ENCODE assay signal across 9 cellular contexts in the genomic region with DNA sequence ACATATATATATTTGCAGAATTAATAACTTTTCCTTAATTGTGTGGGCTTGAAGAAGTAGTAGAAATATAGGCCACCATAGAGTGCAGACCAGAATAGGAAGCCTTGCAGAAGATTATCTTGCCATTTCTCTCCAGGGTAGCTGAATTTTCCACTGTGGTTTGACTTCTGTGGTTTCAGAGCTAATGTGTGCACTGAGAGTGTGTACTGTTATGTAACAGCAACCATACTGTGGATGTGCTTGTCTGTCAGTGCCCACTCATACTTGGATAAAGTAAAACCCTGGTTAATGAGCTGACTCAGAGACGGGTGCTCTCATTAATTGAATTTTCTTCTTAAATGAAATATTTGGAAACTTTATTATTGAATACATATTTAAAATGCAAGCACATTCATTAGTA. TPM values are rescaled to one million over a fixed set of nuclear protein-coding genes. Genes with fewer than 3 reads are reported as not detected.
DNase-seq lines count a peak whose midpoint lies in the region; ATAC-seq, FAIRE-seq and TF ChIP-seq lines count a peak whose summit lies in the region.
"Had no signal": no experiment of that assay in that cellular context is flagged by ENCODE, and none has a peak within 500 bp of the region (broad histone marks: within the 10 kb centered on the region; RNA-seq: fewer than 3 reads in every experiment).

No MANE protein-coding gene starts in this region.

- H2AFZ ChIP-seq in HepG2 (ENCODE audit: low read length): no peak overlapping the region

- H3K9me3 ChIP-seq in HepG2 (ENCODE audit: low read length): no peaks in the 10 kb centered on the region

- 95% methylated on average over 1 of the region's 1 CpG for WGBS in HepG2 (ENCODE audit: low lambda C conversion rate)

- H3K9ac ChIP-seq in HepG2 (ENCODE audit: insufficient read depth, low read depth, low read length): no peak overlapping the region

- no peak for TF ChIP-seq CTCF in HepG2 (CRISPR knock-in tag; IDR thresholded peaks at IDR 0.05)

- H3K27me3 ChIP-seq in HepG2 (ENCODE audit: control insufficient read depth in 1 of 2, insufficient read depth in 2 of 2, low read length in 2 of 2): no peaks in the 10 kb centered on the region

- CTCF ChIA-PET in HepG2 (lab: Yijun Ruan, JAX; ENCODE audit: low intra/inter-chr PET ratio, low total read pairs): no interaction called here

- no TSS peak for BruUV-seq in HepG2 (replicated peaks; lab: Mats Ljungman, UMichigan)

- peaks cover 11% of the 10 kb centered on the region for H3K4me1 ChIP-seq in HepG2 (ENCODE audit: insufficient read depth, low read length)

- POLR2A ChIA-PET in HepG2 (lab: Yijun Ruan, JAX): no interaction called here

- TF ChIP-seq POLR2A in HepG2 (IDR thresholded peaks at IDR 0.05; ENCODE audit: insufficient read depth in 1 of 2, low read depth in 2 of 2, low read length in 2 of 2): no peak

- TF ChIP-seq EP300 in HepG2 (IDR thresholded peaks at IDR 0.05; ENCODE audit: low read depth in 2 of 2, low read length in 2 of 2) (no peak), HepG2 (CRISPR knock-in tag; IDR thresholded peaks at IDR 0.05; ENCODE audit: borderline replicate concordance) (no peak)

- peak; percentile 90 for FAIRE-seq in GM18507 (lab: Jason Lieb, UNC)
- FAIRE-seq in HepG2 (lab: Jason Lieb, UNC): no peak
- FAIRE-seq: K562 had no signal

- peak; percentile 98 for ATAC-seq in GM21786 (IDR thresholded peaks at IDR 0.05; ENCODE audit: unreplicated experiment)
- ATAC-seq in left colon: no peak
- ATAC-seq in HepG2: no peak
- ATAC-seq: K562 had no signal

- H3K4me3 ChIP-seq in HepG2 (replicated peaks in 1 of 3; ENCODE audit: insufficient read depth in 1 of 3, low read depth in 2 of 3, low read length in 3 of 3): no peak overlapping the region
- H3K4me3 ChIP-seq: K562 had no signal

- no peak overlapping the region for H3K27ac ChIP-seq in HepG2 (ENCODE audit: extremely low read length, insufficient read depth, low read length)

- intact Hi-C loops in left colon (cut with DNase I, micrococcal nuclease): no loop called here
- intact Hi-C loops in HepG2 (cut with micrococcal nuclease; ENCODE audit: unreplicated experiment): no loop called here

- TF ChIP-seq RAD21 in HepG2 (CRISPR knock-in tag; IDR thresholded peaks at IDR 0.05): no peak

- in situ Hi-C loops in HepG2 (cut with HindIII; ENCODE audit: extremely low pct_ligation_motif_present, low pct_unique_long_range_greater_than_20kb): no loop called here

- H4K20me1 ChIP-seq in HepG2 (ENCODE audit: insufficient read depth, low read length): no peaks in the 10 kb centered on the region

- DNase-seq in GM18507 (ENCODE audit: extremely low spot score, insufficient read length, low read depth): peak; percentile 33
- DNase-seq in NAMALWA (ENCODE audit: low spot score): peak; percentile 37
- peak; percentile 42 for DNase-seq in glomerular visceral epithelial cell (ENCODE audit: extremely low spot score)
- DNase-seq in dermis blood vessel endothelial cell: no peak
- no peak for DNase-seq in left colon
- no peak for DNase-seq in COLO668 (lab: John Stamatoyannopoulos, UW; ENCODE audit: unreplicated experiment)
- DNase-seq in HepG2 (ENCODE audit: low spot score): no peak

- H3K36me3 ChIP-seq in HepG2 (replicated peaks in 1 of 2; ENCODE audit: control insufficient read depth in 1 of 2, insufficient read depth in 2 of 2, low read length in 2 of 2): no peaks in the 10 kb centered on the region

- no peaks in the 10 kb centered on the region for H3K79me2 ChIP-seq in HepG2 (ENCODE audit: insufficient read depth, low read length)

- H3K4me2 ChIP-seq in HepG2 (ENCODE audit: low read depth, low read length): no peak overlapping the region

TF ChIP-seq in HepG2, 621 proteins besides CTCF, POLR2A, EP300 and RAD21 (continues in another document):
- TF ChIP-seq, protein P1, sequence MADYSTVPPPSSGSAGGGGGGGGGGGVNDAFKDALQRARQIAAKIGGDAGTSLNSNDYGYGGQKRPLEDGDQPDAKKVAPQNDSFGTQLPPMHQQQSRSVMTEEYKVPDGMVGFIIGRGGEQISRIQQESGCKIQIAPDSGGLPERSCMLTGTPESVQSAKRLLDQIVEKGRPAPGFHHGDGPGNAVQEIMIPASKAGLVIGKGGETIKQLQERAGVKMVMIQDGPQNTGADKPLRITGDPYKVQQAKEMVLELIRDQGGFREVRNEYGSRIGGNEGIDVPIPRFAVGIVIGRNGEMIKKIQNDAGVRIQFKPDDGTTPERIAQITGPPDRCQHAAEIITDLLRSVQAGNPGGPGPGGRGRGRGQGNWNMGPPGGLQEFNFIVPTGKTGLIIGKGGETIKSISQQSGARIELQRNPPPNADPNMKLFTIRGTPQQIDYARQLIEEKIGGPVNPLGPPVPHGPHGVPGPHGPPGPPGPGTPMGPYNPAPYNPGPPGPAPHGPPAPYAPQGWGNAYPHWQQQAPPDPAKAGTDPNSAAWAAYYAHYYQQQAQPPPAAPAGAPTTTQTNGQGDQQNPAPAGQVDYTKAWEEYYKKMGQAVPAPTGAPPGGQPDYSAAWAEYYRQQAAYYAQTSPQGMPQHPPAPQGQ (CRISPR knock-in tag; IDR thresholded peaks at IDR 0.05; ENCODE audit: borderline replicate concordance): no peak
- no peak for TF ChIP-seq DNMT3B (CRISPR knock-in tag; conservative IDR thresholded peaks at IDR 0.05)
- no peak for TF ChIP-seq GTF3A (CRISPR knock-in tag; conservative IDR thresholded peaks at IDR 0.05)
- no peak for TF ChIP-seq JARID2 (CRISPR knock-in tag; IDR thresholded peaks at IDR 0.05; ENCODE audit: insufficient replicate concordance)
- TF ChIP-seq, protein P2, sequence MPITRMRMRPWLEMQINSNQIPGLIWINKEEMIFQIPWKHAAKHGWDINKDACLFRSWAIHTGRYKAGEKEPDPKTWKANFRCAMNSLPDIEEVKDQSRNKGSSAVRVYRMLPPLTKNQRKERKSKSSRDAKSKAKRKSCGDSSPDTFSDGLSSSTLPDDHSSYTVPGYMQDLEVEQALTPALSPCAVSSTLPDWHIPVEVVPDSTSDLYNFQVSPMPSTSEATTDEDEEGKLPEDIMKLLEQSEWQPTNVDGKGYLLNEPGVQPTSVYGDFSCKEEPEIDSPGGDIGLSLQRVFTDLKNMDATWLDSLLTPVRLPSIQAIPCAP (CRISPR knock-in tag; IDR thresholded peaks at IDR 0.05; ENCODE audit: low read depth): no peak
- no peak for TF ChIP-seq ZNF629 (CRISPR knock-in tag; conservative IDR thresholded peaks at IDR 0.05)
- TF ChIP-seq, protein P3, sequence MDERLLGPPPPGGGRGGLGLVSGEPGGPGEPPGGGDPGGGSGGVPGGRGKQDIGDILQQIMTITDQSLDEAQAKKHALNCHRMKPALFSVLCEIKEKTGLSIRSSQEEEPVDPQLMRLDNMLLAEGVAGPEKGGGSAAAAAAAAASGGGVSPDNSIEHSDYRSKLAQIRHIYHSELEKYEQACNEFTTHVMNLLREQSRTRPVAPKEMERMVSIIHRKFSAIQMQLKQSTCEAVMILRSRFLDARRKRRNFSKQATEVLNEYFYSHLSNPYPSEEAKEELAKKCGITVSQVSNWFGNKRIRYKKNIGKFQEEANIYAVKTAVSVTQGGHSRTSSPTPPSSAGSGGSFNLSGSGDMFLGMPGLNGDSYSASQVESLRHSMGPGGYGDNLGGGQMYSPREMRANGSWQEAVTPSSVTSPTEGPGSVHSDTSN (CRISPR knock-in tag; IDR thresholded peaks at IDR 0.05): no peak
- TF ChIP-seq, protein P4, sequence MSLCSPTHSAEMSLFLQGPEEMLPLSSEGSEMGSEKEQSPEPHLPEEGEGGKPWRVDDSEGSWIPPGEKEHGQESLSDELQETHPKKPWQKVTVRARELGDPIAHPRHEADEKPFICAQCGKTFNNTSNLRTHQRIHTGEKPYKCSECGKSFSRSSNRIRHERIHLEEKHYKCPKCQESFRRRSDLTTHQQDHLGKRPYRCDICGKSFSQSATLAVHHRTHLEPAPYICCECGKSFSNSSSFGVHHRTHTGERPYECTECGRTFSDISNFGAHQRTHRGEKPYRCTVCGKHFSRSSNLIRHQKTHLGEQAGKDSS (CRISPR knock-in tag; IDR thresholded peaks at IDR 0.05; ENCODE audit: borderline replicate concordance, low read depth): no peak
- TF ChIP-seq ZBTB38 (CRISPR knock-in tag; IDR thresholded peaks at IDR 0.05): no peak
- no peak for TF ChIP-seq ZFYVE20 (CRISPR knock-in tag; IDR thresholded peaks at IDR 0.05; ENCODE audit: borderline replicate concordance, low read depth)

RNA-seq across cellular contexts. Expression of a gene that starts 57.2 kb away (rescaled TPM):
- total RNA-seq in dermis blood vessel endothelial cell: 14.3 and 15.7 TPM in 2 replicates
- total RNA-seq in left colon: 10 to 100 TPM; 17.4 to 22.5 TPM
- total RNA-seq in HepG2 (2016; rRNA removed; fragmentation: Illumina TruSeq; extraction: Trizol): 73.9 and 88.4 TPM in 2 replicates
- total RNA-seq in HepG2 (2016; cell fraction: cytosol; rRNA removed; fragmentation: Illumina TruSeq; extraction: Trizol; ENCODE audit: low read depth): 84.7 and 89.7 TPM in 2 replicates
- 68.4 and 95.5 TPM in 2 replicates for total RNA-seq in HepG2 (2016; cell fraction: insoluble cytoplasmic fraction; rRNA removed; fragmentation: Illumina TruSeq; extraction: Trizol)
- 46.9 and 49.2 TPM in 2 replicates for total RNA-seq in HepG2 (2016; cell fraction: membrane; rRNA removed; fragmentation: Illumina TruSeq; extraction: Trizol)
- 62.5 and 63.7 TPM in 2 replicates for total RNA-seq in HepG2 (2016; cell fraction: nucleus; rRNA removed; fragmentation: Illumina TruSeq; extraction: Trizol)
- 20.7 and 29.3 TPM in 2 replicates for polyA plus RNA-seq in HepG2 (2011; rRNA removed)
- polyA plus RNA-seq in HepG2 (2011; cell fraction: cytosol; rRNA removed): 8.6 and 10.8 TPM in 2 replicates
- 39.4 and 43.9 TPM in 2 replicates for polyA plus RNA-seq in HepG2 (2011; cell fraction: nucleus; rRNA removed)
- 15.0 and 26.1 TPM in 2 replicates for polyA plus RNA-seq in HepG2 (2012)
- polyA plus RNA-seq in HepG2 (2016; cell fraction: cytosol; fragmentation: Illumina TruSeq; extraction: Trizol; ENCODE audit: low read depth): 15.3 and 16.0 TPM in 2 replicates
- polyA plus RNA-seq in HepG2 (2016; cell fraction: insoluble cytoplasmic fraction; fragmentation: Illumina TruSeq; extraction: Trizol; ENCODE audit: low read depth): 90.9 and 96.9 TPM in 2 replicates
- 23.9 and 25.0 TPM in 2 replicates for polyA plus RNA-seq in HepG2 (2016; cell fraction: membrane; fragmentation: Illumina TruSeq; extraction: Trizol; ENCODE audit: low read depth)
- 111 and 119 TPM in 2 replicates for polyA plus RNA-seq in HepG2 (2016; cell fraction: nucleus; fragmentation: Illumina TruSeq; extraction: Trizol; ENCODE audit: insufficient read depth, low read depth)
- 4.7 and 5.1 TPM in 2 replicates for polyA minus RNA-seq in HepG2 (2011; rRNA and poly(A)+ RNA removed; ENCODE audit: low replicate concordance)
- 15.3 and 20.4 TPM in 2 replicates for polyA minus RNA-seq in HepG2 (2011; cell fraction: cytosol; rRNA and poly(A)+ RNA removed)
- 42.8 and 56.1 TPM in 2 replicates for polyA minus RNA-seq in HepG2 (2011; cell fraction: nucleus; rRNA and poly(A)+ RNA removed)

Comparison
In these comparisons a context has a peak if more than half of its experiments do, and no peak if none do; other contexts are left out.
1. DNase-seq: peak in GM18507 (single experiment), NAMALWA (single experiment) and glomerular visceral epithelial cell (single experiment); none in dermis blood vessel endothelial cell (single experiment), left colon (0 of 2), COLO668 (single experiment) and HepG2 (single experiment).